In genomic region chr16:73016488-73016830, GRCh38 we compare ENCODE assay signal across 9 cellular contexts.
A peak's percentile ranks its signal among the peaks of the same experiment; 100 is the strongest.
DNase-seq lines count a peak whose midpoint lies in the region; ATAC-seq lines count a peak whose summit lies in the region.
"Had no signal": no experiment of that assay in that cellular context is flagged by ENCODE, and none has a peak within 500 bp of the region (broad histone marks: within the 10 kb centered on the region; RNA-seq: fewer than 3 reads in every experiment).

No MANE protein-coding gene starts in this region.

- H3K36me3 ChIP-seq in mucosa of rectum (ENCODE audit: control insufficient read depth in 2 of 2, insufficient read depth in 2 of 2, low read length in 2 of 2) = no peaks in the 10 kb centered on the region

- peak overlapping the region; percentile 62 to 77 for H3K27ac ChIP-seq in mucosa of rectum (ENCODE audit: low read depth in 2 of 2, low read length in 2 of 2)

- ATAC-seq in GM18499 (IDR thresholded peaks at IDR 0.05; ENCODE audit: insufficient read depth, unreplicated experiment) (peak; percentile 39), GM21825 (IDR thresholded peaks at IDR 0.05; ENCODE audit: unreplicated experiment) (peak; percentile 53), HG03565 (IDR thresholded peaks at IDR 0.05; ENCODE audit: unreplicated experiment) (peak; percentile 50)
- ATAC-seq: K562 had no signal

- H3K27me3 ChIP-seq in mucosa of rectum (ENCODE audit: control insufficient read depth in 2 of 2, insufficient read depth in 2 of 2, low read length in 2 of 2) = no peaks in the 10 kb centered on the region

- H3K9me3 ChIP-seq in mucosa of rectum (ENCODE audit: control insufficient read depth in 2 of 2, low read length in 2 of 2) = no peaks in the 10 kb centered on the region

- peak overlapping the region; percentile 33 to 53 for H3K4me3 ChIP-seq in mucosa of rectum (ENCODE audit: low read length in 2 of 2)
- H3K4me3 ChIP-seq: K562 had no signal

- DNase-seq in NCI-H526 (lab: John Stamatoyannopoulos, UW) = no peak
- no peak for DNase-seq in NCI-H1105 treated with DMSO at 0.1 percent for 48 hours (lab: John Stamatoyannopoulos, UW)
- DNase-seq in glomerular visceral epithelial cell (ENCODE audit: extremely low spot score) = no peak
- DNase-seq in DMS114 treated with DMSO at 0.1 percent for 48 hours (lab: John Stamatoyannopoulos, UW; ENCODE audit: unreplicated experiment) = no peak

- no peak overlapping the region for H3K9ac ChIP-seq in mucosa of rectum (ENCODE audit: low read depth in 1 of 2, low read length in 2 of 2)

- peaks cover 15 to 31% of the 10 kb centered on the region in 2 donors for H3K4me1 ChIP-seq in mucosa of rectum (ENCODE audit: control insufficient read depth in 2 of 2, insufficient read depth in 2 of 2, low read length in 2 of 2)
